ENCODE assay signal across 25 cellular contexts in genomic region chr1:243523766-243524165, GRCh38.
A peak's percentile ranks its signal among the peaks of the same experiment; 100 is the strongest.
DNase-seq lines count a peak whose midpoint lies in the region; ATAC-seq, FAIRE-seq and TF ChIP-seq lines count a peak whose summit lies in the region.
"Had no signal": no experiment of that assay in that cellular context is flagged by ENCODE, and none has a peak within 500 bp of the region (broad histone marks: within the 10 kb centered on the region; RNA-seq: fewer than 3 reads in every experiment).

No MANE protein-coding gene starts in this region.

- H3K9ac ChIP-seq in neural progenitor cell (no peak overlapping the region), kidney (ENCODE audit: low read length in 2 of 2) (no peak overlapping the region)

- H4K20me1 ChIP-seq in neural progenitor cell (ENCODE audit: low read depth), result no peaks in the 10 kb centered on the region

- no peak for FAIRE-seq in kidney (lab: Jason Lieb, UNC)
- FAIRE-seq: GM12891, GM18507 had no signal

- no peak for TF ChIP-seq CTCF in natural killer cell (IDR thresholded peaks at IDR 0.05)
- TF ChIP-seq CTCF in dorsolateral prefrontal cortex (IDR thresholded peaks at IDR 0.05 in 54 of 56, conservative IDR thresholded peaks at IDR 0.05 in 2 of 56; ENCODE audit: low read depth in 1 of 56, partially characterized antibody in 56 of 56), result no peak
- no peak for TF ChIP-seq CTCF in neural progenitor cell (IDR thresholded peaks at IDR 0.05)
- no peak for TF ChIP-seq CTCF in GM13976 (IDR thresholded peaks at IDR 0.05; ENCODE audit: borderline replicate concordance, control extremely low read depth, extremely low read depth, insufficient read depth, missing control alignments)
- no peak for TF ChIP-seq CTCF in kidney (IDR thresholded peaks at IDR 0.05; ENCODE audit: borderline replicate concordance, extremely low read depth, insufficient read depth)

- in situ Hi-C loops in GM13976 (cut with MboI; ENCODE audit: low sequenced_read_pairs, unreplicated experiment), result no loop called here

- no peaks in the 10 kb centered on the region for H3K36me3 ChIP-seq in neural progenitor cell
- no peaks in the 10 kb centered on the region for H3K36me3 ChIP-seq in kidney (ENCODE audit: control insufficient read depth in 1 of 2, insufficient read depth in 2 of 2, low read length in 2 of 2)
- H3K36me3 ChIP-seq: BE2C had no signal

- DNase-seq in natural killer cell (no peak), dorsolateral prefrontal cortex (no peak), neural progenitor cell (ENCODE audit: low spot score) (no peak), GM13976 (ENCODE audit: low spot score) (no peak), kidney (no peak)
- DNase-seq in natural killer cell treated with Interleukin-12 subunit alpha and Interleukin-12 subunit beta and Interleukin-15 and Interleukin-18, amount 100 ng/mL, for 72 hours (ENCODE audit: low spot score), result no peak
- DNase-seq: 8988T; ACHN; BE2C; CD8-positive, alpha-beta memory T cell; DMS79 treated with DMSO at 0.1 percent for 48 hours; GF-D8; KG1; MM.1S; NCI-H2029; NCI-H446 treated with DMSO at 0.1 percent for 48 hours; NCI-H526; PC-9; Right ventricle myocardium superior had no signal

- peak in 1 of 3 donors; percentile 30 for ATAC-seq in natural killer cell
- ATAC-seq in natural killer cell treated with Interleukin-12 subunit alpha and Interleukin-12 subunit beta and Interleukin-15 and Interleukin-18, amount 100 ng/mL, for 72 hours, result no peak
- ATAC-seq in GM18498 (IDR thresholded peaks at IDR 0.05; ENCODE audit: unreplicated experiment), result no peak
- no peak for ATAC-seq in HG03469 (IDR thresholded peaks at IDR 0.05; ENCODE audit: unreplicated experiment)

- H3K27ac ChIP-seq in dorsolateral prefrontal cortex (peak overlapping the region in 34 of 59 donors; percentile 1 to 83 (median 60)), neural progenitor cell (no peak overlapping the region), kidney (ENCODE audit: low read depth in 2 of 2, low read length in 2 of 2) (no peak overlapping the region)

- no peak overlapping the region for H3K4me2 ChIP-seq in neural progenitor cell
- H3K4me2 ChIP-seq: PC-9 had no signal

- no peak overlapping the region for H2AFZ ChIP-seq in neural progenitor cell (replicated peaks)
- H2AFZ ChIP-seq: PC-9 had no signal

- H3K9me3 Mint-ChIP-seq in natural killer cell (peaks cover 0 to 2% of the 10 kb centered on the region in 2 donors), neural progenitor cell (peaks cover 2% of the 10 kb centered on the region)
- peaks cover 7% of the 10 kb centered on the region for H3K9me3 Mint-ChIP-seq in natural killer cell treated with Interleukin-12 subunit alpha and Interleukin-12 subunit beta and Interleukin-15 and Interleukin-18, amount 100 ng/mL, for 72 hours
- H3K9me3 Mint-ChIP-seq: CD8-positive, alpha-beta memory T cell had no signal

- peak overlapping the region; percentile 4 to 37 for H3K27ac Mint-ChIP-seq in natural killer cell
- H3K27ac Mint-ChIP-seq in natural killer cell treated with Interleukin-12 subunit alpha and Interleukin-12 subunit beta and Interleukin-15 and Interleukin-18, amount 100 ng/mL, for 72 hours, result no peak overlapping the region
- H3K27ac Mint-ChIP-seq in neural progenitor cell, result peak overlapping the region; percentile 35

- H3K4me1 ChIP-seq in neural progenitor cell (no peaks in the 10 kb centered on the region), kidney (ENCODE audit: control insufficient read depth in 1 of 2, insufficient read depth in 1 of 2, low read depth in 1 of 2, low read length in 2 of 2) (no peaks in the 10 kb centered on the region)
- H3K4me1 ChIP-seq: BE2C had no signal

- H3K27me3 ChIP-seq in dorsolateral prefrontal cortex, result no peaks in the 10 kb centered on the region
- H3K27me3 ChIP-seq in neural progenitor cell, result no peaks in the 10 kb centered on the region
- H3K27me3 ChIP-seq: BE2C, SJSA1 had no signal

- H3K4me3 ChIP-seq in dorsolateral prefrontal cortex (no peak overlapping the region), neural progenitor cell (no peak overlapping the region), kidney (ENCODE audit: low read length in 2 of 2) (no peak overlapping the region)
- H3K4me3 ChIP-seq: PC-9, SJSA1 had no signal

- no peaks in the 10 kb centered on the region for H3K36me3 Mint-ChIP-seq in natural killer cell
- peaks cover 11% of the 10 kb centered on the region for H3K36me3 Mint-ChIP-seq in natural killer cell treated with Interleukin-12 subunit alpha and Interleukin-12 subunit beta and Interleukin-15 and Interleukin-18, amount 100 ng/mL, for 72 hours
- H3K36me3 Mint-ChIP-seq in neural progenitor cell, result peaks cover 5% of the 10 kb centered on the region

- H3K27me3 Mint-ChIP-seq in natural killer cell (ENCODE audit: low read depth in 2 of 2) (no peaks in the 10 kb centered on the region), neural progenitor cell (ENCODE audit: insufficient read depth, low read depth) (no peaks in the 10 kb centered on the region)
- H3K27me3 Mint-ChIP-seq in natural killer cell treated with Interleukin-12 subunit alpha and Interleukin-12 subunit beta and Interleukin-15 and Interleukin-18, amount 100 ng/mL, for 72 hours, result no peaks in the 10 kb centered on the region
- H3K27me3 Mint-ChIP-seq: CD8-positive, alpha-beta memory T cell had no signal

- H3K79me2 ChIP-seq in neural progenitor cell (ENCODE audit: low read depth), result no peaks in the 10 kb centered on the region

- peaks cover 44 to 46% of the 10 kb centered on the region in 2 donors for H3K4me1 Mint-ChIP-seq in natural killer cell
- H3K4me1 Mint-ChIP-seq in natural killer cell treated with Interleukin-12 subunit alpha and Interleukin-12 subunit beta and Interleukin-15 and Interleukin-18, amount 100 ng/mL, for 72 hours (ENCODE audit: low read depth in 2 of 2), result peaks cover 22 to 23% of the 10 kb centered on the region in 2 donors
- H3K4me1 Mint-ChIP-seq in neural progenitor cell, result peaks cover 4% of the 10 kb centered on the region

- peaks cover 4% of the 10 kb centered on the region for H3F3A ChIP-seq in neural progenitor cell (ENCODE audit: low read depth)

- H3K9me3 ChIP-seq in neural progenitor cell (ENCODE audit: low read depth), result no peaks in the 10 kb centered on the region
- H3K9me3 ChIP-seq in kidney (ENCODE audit: control insufficient read depth in 1 of 2, low read length in 2 of 2), result no peaks in the 10 kb centered on the region
- H3K9me3 ChIP-seq: BE2C, SJSA1 had no signal

- intact Hi-C loops in natural killer cell (cut with micrococcal nuclease) (no loop called here), dorsolateral prefrontal cortex (cut with DNase I) (no loop called here), kidney (cut with DNase I) (no loop called here)

- no peak overlapping the region for H3K4me3 Mint-ChIP-seq in natural killer cell
- H3K4me3 Mint-ChIP-seq in natural killer cell treated with Interleukin-12 subunit alpha and Interleukin-12 subunit beta and Interleukin-15 and Interleukin-18, amount 100 ng/mL, for 72 hours, result no peak overlapping the region
- no peak overlapping the region for H3K4me3 Mint-ChIP-seq in neural progenitor cell
- H3K4me3 Mint-ChIP-seq: CD14-positive monocyte; CD8-positive, alpha-beta memory T cell had no signal

Comparison
In these comparisons a context has a peak if more than half of its experiments do, and no peak if none do; other contexts are left out.
1. H3K27ac Mint-ChIP-seq: peak in natural killer cell (2 of 2) and neural progenitor cell (single experiment); none in natural killer cell treated with Interleukin-12 subunit alpha and Interleukin-12 subunit beta and Interleukin-15 and Interleukin-18, amount 100 ng/mL, for 72 hours (0 of 2).
2. H3K27ac ChIP-seq: peak in dorsolateral prefrontal cortex (34 of 59); none in neural progenitor cell (single experiment) and kidney (0 of 2).